In the genomic region with DNA sequence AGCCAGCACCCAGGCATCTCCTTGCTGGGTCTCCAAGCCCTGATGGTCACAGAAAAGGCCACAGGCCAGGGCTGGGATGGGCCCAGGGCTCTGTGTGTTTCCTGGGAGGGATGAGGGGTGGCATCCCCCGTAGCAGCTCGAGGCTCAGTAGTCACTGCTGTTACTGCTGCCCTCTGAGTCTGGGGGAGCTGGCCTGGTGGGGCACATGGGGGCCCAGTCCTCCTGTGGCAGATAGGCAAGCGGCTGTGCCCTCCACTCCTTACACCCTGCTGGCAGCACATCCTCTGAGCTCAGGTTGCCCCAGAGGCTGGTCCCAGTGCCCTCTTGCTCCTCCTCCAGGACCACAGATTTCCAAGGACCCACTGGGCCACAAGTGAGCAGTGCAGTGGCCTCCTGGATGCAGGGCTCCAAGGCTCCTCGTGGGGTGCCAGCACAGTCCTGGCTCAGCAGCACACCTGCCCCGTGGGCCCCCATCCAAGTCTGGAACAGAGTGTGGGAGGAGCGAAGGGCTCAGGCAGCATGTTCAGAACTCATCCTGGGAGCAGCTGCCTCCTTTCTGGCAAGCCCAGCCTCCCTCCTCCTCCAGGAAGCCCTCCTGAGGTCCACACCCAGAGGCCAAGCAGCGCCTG, we compare ENCODE assay signal across 21 cellular contexts. TPM values are rescaled to one million over a fixed set of nuclear protein-coding genes. Genes with fewer than 3 reads are reported as not detected.
"Had no signal": no experiment of that assay in that cellular context is flagged by ENCODE, and none has a peak within 500 bp of the region (broad histone marks: within the 10 kb centered on the region; RNA-seq: fewer than 3 reads in every experiment).

No MANE protein-coding gene starts in this region.

- ATAC-seq: SK-N-SH treated with all-trans-retinoic acid at 6 μM for 48 hours had no signal

- DNase-seq: Karpas-422, KG1, MG63, NCI-H1092, NCI-H1105 treated with DMSO at 0.1 percent for 48 hours, NCI-H1417 treated with DMSO at 0.1 percent for 48 hours, NCI-H146, NCI-H187, NCI-H2029, NCI-H2081 treated with DMSO at 0.1 percent for 48 hours, NCI-H2171, NCI-H226, NCI-H446, NCI-H510A, NCI-H524 treated with DMSO at 0.1 percent for 48 hours, NCI-H69, NCI-H774, RPMI8226, SHP77 had no signal

- H3K4me3 ChIP-seq: MG63 had no signal

- H3K27me3 ChIP-seq: MG63 had no signal

- H3K36me3 ChIP-seq: MG63 had no signal

- H3K9me3 ChIP-seq: MG63 had no signal

RNA-seq across cellular contexts. Expression of gene TUBB8, which starts 31.5 kb away (rescaled TPM):
- total RNA-seq: HT-29 had no signal
